Comparison of ENCODE assay signal across 2 cellular contexts in the genomic region with DNA sequence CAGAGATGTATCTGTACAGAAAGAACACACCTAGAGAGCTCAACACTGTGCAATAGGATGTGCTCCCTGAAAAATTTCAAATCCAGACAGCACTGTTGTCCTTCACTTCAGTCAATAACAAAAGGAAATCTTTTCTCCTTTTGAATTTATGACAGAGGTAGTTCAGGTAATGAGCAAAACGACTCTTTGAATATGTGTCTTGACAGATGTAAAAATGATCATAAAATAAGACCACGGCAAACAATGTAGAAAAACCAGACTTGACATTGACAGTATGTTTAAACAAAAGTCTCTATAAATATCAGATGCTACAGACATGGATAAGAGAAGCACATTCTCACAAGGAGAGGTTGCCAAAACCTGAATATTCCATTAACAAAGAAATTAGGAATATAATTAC.
TF ChIP-seq lines count a peak whose summit lies in the region.

No MANE protein-coding gene starts in this region.

TF ChIP-seq in WTC11, 78 proteins besides CTCF, POLR2A, EP300 and RAD21:
- TF ChIP-seq, protein P1, sequence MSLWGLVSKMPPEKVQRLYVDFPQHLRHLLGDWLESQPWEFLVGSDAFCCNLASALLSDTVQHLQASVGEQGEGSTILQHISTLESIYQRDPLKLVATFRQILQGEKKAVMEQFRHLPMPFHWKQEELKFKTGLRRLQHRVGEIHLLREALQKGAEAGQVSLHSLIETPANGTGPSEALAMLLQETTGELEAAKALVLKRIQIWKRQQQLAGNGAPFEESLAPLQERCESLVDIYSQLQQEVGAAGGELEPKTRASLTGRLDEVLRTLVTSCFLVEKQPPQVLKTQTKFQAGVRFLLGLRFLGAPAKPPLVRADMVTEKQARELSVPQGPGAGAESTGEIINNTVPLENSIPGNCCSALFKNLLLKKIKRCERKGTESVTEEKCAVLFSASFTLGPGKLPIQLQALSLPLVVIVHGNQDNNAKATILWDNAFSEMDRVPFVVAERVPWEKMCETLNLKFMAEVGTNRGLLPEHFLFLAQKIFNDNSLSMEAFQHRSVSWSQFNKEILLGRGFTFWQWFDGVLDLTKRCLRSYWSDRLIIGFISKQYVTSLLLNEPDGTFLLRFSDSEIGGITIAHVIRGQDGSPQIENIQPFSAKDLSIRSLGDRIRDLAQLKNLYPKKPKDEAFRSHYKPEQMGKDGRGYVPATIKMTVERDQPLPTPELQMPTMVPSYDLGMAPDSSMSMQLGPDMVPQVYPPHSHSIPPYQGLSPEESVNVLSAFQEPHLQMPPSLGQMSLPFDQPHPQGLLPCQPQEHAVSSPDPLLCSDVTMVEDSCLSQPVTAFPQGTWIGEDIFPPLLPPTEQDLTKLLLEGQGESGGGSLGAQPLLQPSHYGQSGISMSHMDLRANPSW (CRISPR knock-in tag; conservative IDR thresholded peaks at IDR 0.05; ENCODE audit: low read depth), result no peak
- no peak for TF ChIP-seq RELA (CRISPR knock-in tag; IDR thresholded peaks at IDR 0.05; ENCODE audit: borderline replicate concordance)
- TF ChIP-seq, protein P2, sequence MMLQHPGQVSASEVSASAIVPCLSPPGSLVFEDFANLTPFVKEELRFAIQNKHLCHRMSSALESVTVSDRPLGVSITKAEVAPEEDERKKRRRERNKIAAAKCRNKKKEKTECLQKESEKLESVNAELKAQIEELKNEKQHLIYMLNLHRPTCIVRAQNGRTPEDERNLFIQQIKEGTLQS (CRISPR knock-in tag; conservative IDR thresholded peaks at IDR 0.05), result no peak

TF ChIP-seq in H1, 55 proteins besides CTCF, POLR2A, EP300 and RAD21 (continued from another document):
- TF ChIP-seq E2F6 (IDR thresholded peaks at IDR 0.05) (no peak), ZNF274 (IDR thresholded peaks at IDR 0.05; ENCODE audit: borderline replicate concordance, extremely low read depth, low read length) (no peak), SP2 (IDR thresholded peaks at IDR 0.05; ENCODE audit: low read length) (no peak), TCF12 (IDR thresholded peaks at IDR 0.05; ENCODE audit: low read depth, low read length) (no peak), POU5F1 (IDR thresholded peaks at IDR 0.05; ENCODE audit: low read depth, low read length) (no peak), PHF8 (conservative IDR thresholded peaks at IDR 0.05; ENCODE audit: low read depth, low read length) (no peak), USF2 (IDR thresholded peaks at IDR 0.05; ENCODE audit: low read length) (no peak)
- TF ChIP-seq, protein P3, sequence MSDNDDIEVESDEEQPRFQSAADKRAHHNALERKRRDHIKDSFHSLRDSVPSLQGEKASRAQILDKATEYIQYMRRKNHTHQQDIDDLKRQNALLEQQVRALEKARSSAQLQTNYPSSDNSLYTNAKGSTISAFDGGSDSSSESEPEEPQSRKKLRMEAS (IDR thresholded peaks at IDR 0.05), result no peak
